Comparison of ENCODE assay signal across 8 cellular contexts in the genomic region with DNA sequence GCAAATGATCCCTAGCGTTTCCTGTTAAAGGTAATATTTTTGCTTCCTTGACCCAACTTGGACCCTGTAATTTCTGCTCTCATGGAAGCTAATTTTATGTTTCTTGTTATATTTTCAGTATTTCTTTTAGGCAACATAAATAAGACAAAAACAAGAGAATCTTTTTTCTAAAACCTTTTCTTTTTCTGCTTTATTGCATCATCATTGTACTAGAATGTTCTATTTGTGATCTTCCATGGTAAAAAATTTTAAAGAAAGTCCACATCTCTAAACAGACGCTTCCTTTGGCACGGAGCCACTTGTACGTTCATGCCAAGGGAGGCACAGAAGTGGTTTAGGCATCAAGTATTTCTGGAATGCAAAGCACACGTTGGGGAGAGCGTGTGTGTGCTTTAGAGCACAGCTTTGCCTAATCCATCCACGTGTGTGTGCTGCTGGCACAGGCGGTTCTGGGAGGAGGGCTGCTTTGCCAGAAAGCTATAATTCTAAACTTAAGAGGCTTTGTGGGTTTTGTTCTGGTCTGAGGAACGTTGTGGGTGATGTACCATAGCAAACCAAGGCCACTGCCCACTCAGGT.
DNase-seq lines count a peak whose midpoint lies in the region; ATAC-seq and TF ChIP-seq lines count a peak whose summit lies in the region.

No MANE protein-coding gene starts in this region.

- intact Hi-C loops in psoas muscle (cut with DNase I) (no loop called here), colonic mucosa (cut with DNase I) (no loop called here)

- H3K4me1 ChIP-seq in psoas muscle (peaks cover 18% of the 10 kb centered on the region), colonic mucosa (no peaks in the 10 kb centered on the region)

- H3K4me3 ChIP-seq in psoas muscle (peak overlapping the region; percentile 26), colonic mucosa (no peak overlapping the region)

- H3K36me3 ChIP-seq in psoas muscle (ENCODE audit: insufficient read depth in 1 of 2, low read depth in 1 of 2) (no peaks in the 10 kb centered on the region), colonic mucosa (no peaks in the 10 kb centered on the region)

- H3K27me3 ChIP-seq in psoas muscle (ENCODE audit: insufficient read depth in 3 of 3, low read length in 2 of 3) (no peaks in the 10 kb centered on the region), colonic mucosa (no peaks in the 10 kb centered on the region)

- 13 to 17% (median 16%) methylated on average over 9 of the region's 9 CpGs for WGBS in psoas muscle, 3 donors

- DNase-seq in ELR (ENCODE audit: low read depth), result peak; percentile 87
- DNase-seq in RPMI7951 (ENCODE audit: low read depth), result peak; percentile 93
- DNase-seq in fibroblast of gingiva (ENCODE audit: low read depth), result peak; percentile 99
- peak; percentile 75 to 76 for DNase-seq in psoas muscle
- DNase-seq in colonic mucosa, result no peak
- DNase-seq in putamen (ENCODE audit: low spot score), result no peak
- DNase-seq in activated gamma-delta T cell treated with Interleukin-2 at 50 U/mL for 16 hours, result no peak
- no peak for DNase-seq in T-helper 1 cell

- ATAC-seq in psoas muscle, result peak; percentile 45 to 74 (median 70)

- H3K27ac ChIP-seq in psoas muscle (peak overlapping the region; percentile 58), colonic mucosa (no peak overlapping the region)

- H3K9ac ChIP-seq in colonic mucosa (ENCODE audit: low read depth in 2 of 2, low read length in 2 of 2), result peak overlapping the region in 1 of 2 donors; percentile 26

- TF ChIP-seq CTCF in psoas muscle (IDR thresholded peaks at IDR 0.05), result no peak
- no peak for TF ChIP-seq CTCF in colonic mucosa (IDR thresholded peaks at IDR 0.05)

- H3K9me3 ChIP-seq in psoas muscle, result no peaks in the 10 kb centered on the region
- H3K9me3 ChIP-seq in colonic mucosa, result no peaks in the 10 kb centered on the region

Comparison
In these comparisons a context has a peak if more than half of its experiments do, and no peak if none do; other contexts are left out.
1. DNase-seq: peak in ELR (single experiment), RPMI7951 (single experiment), fibroblast of gingiva (single experiment) and psoas muscle (2 of 2); none in colonic mucosa (single experiment), putamen (single experiment), activated gamma-delta T cell treated with Interleukin-2 at 50 U/mL for 16 hours (single experiment) and T-helper 1 cell (0 of 5).